Comparison of ENCODE assay signal across 22 cellular contexts in the genomic region with DNA sequence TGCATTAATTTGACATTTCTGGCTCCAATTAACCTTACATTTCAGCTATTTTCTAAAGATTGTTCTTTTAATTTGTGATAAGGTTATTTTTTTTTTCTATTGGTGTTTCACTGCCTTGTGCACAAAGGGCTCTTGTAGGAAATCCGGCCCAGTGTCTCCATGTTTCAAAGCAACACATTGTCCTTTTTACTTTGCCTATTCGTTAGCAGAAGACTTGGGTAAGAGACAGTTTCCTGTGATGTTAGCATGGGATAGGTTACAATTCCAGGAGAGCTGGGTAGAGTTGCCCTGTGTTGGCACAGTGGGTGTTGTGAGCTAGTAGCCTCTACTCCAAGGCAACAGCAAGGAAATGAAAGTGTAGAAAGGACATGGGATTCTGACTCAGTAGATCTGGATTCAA.
DNase-seq lines count a peak whose midpoint lies in the region; ATAC-seq and TF ChIP-seq lines count a peak whose summit lies in the region.
"Had no signal": no experiment of that assay in that cellular context is flagged by ENCODE, and none has a peak within 500 bp of the region (broad histone marks: within the 10 kb centered on the region; RNA-seq: fewer than 3 reads in every experiment).

No MANE protein-coding gene starts in this region.

- H3K4me1 Mint-ChIP-seq in GM23338 (peaks cover 22% of the 10 kb centered on the region), CD14-positive monocyte (no peaks in the 10 kb centered on the region)

- no peak overlapping the region for H3K4me2 ChIP-seq in GM23338
- H3K4me2 ChIP-seq: BLaER1 had no signal

- H3K79me2 ChIP-seq in GM23338 (replicated peaks; ENCODE audit: insufficient read depth), result no peaks in the 10 kb centered on the region

- peak overlapping the region; percentile 18; the same call in 1 of the 2 replicates for H2AFZ ChIP-seq in GM23338

- intact Hi-C loops in CD14-positive monocyte (cut with micrococcal nuclease), result no loop called here

- H3K36me3 Mint-ChIP-seq in GM23338 (ENCODE audit: low read depth) (no peaks in the 10 kb centered on the region), CD14-positive monocyte (no peaks in the 10 kb centered on the region)
- H3K36me3 Mint-ChIP-seq: CD8-positive, alpha-beta T cell had no signal

- peaks cover 10% of the 10 kb centered on the region for H3K27me3 Mint-ChIP-seq in GM23338 (ENCODE audit: insufficient read depth, low read depth, poor library complexity)
- H3K27me3 Mint-ChIP-seq in CD14-positive monocyte (ENCODE audit: low read depth in 3 of 3), result peaks cover 5 to 11% (median 9%) of the 10 kb centered on the region in 3 donors

- H3K9me3 Mint-ChIP-seq in GM23338 (no peaks in the 10 kb centered on the region), CD14-positive monocyte (peaks cover 0 to 3% (median 0%) of the 10 kb centered on the region in 7 donors)
- H3K9me3 Mint-ChIP-seq: CD4-positive, alpha-beta T cell; CD8-positive, alpha-beta T cell had no signal

- ATAC-seq in GM23338 (no peak), GM21515 (IDR thresholded peaks at IDR 0.05; ENCODE audit: unreplicated experiment) (no peak)
- ATAC-seq: CD8-positive, alpha-beta T cell; GM12878 had no signal

- H4K20me1 ChIP-seq in GM23338 (replicated peaks; ENCODE audit: insufficient read depth), result no peaks in the 10 kb centered on the region
- H4K20me1 ChIP-seq: BLaER1 had no signal

- no peaks in the 10 kb centered on the region for H3K27me3 ChIP-seq in GM23338 (ENCODE audit: insufficient read depth)
- H3K27me3 ChIP-seq: BLaER1 had no signal

- DNase-seq in GM23338 (ENCODE audit: low spot score), result no peak
- DNase-seq in coronary artery (ENCODE audit: low spot score), result peak; percentile 3
- DNase-seq in foreskin melanocyte, result peak; percentile 36
- no peak for DNase-seq in CD14-positive monocyte (ENCODE audit: low spot score)
- no peak for DNase-seq in OCI-M1 (lab: John Stamatoyannopoulos, UW)
- DNase-seq: 8988T; ACHN; BE2C; C1 segment of cervical spinal cord; CD4-positive, alpha-beta T cell; CD8-positive, alpha-beta T cell; COR-L47; DMS 273 treated with DMSO at 0.1 percent for 48 hours; DMS153; DMS53; DMS79; DND-41; EL; GDM1 had no signal

- no peaks in the 10 kb centered on the region for H3K9me2 ChIP-seq in GM23338 (ENCODE audit: insufficient read depth)

- no peaks in the 10 kb centered on the region for H3K36me3 ChIP-seq in GM23338 (ENCODE audit: insufficient read depth)
- H3K36me3 ChIP-seq: BE2C, BLaER1 had no signal

- peaks cover 7% of the 10 kb centered on the region for H3K4me1 ChIP-seq in GM23338 (ENCODE audit: insufficient read depth)
- H3K4me1 ChIP-seq: BE2C, BLaER1 had no signal

- H3F3A ChIP-seq in GM23338 (replicated peaks; ENCODE audit: low read depth), result no peaks in the 10 kb centered on the region

- H3K27ac Mint-ChIP-seq in GM23338 (no peak overlapping the region), CD14-positive monocyte (no peak overlapping the region)
- H3K27ac Mint-ChIP-seq: CD4-positive, alpha-beta T cell; CD8-positive, alpha-beta T cell had no signal

- H3K4me3 Mint-ChIP-seq in GM23338 (no peak overlapping the region), CD14-positive monocyte (no peak overlapping the region)
- H3K4me3 Mint-ChIP-seq: CD4-positive, alpha-beta T cell; CD8-positive, alpha-beta T cell had no signal

- H3K27ac ChIP-seq in GM23338 (ENCODE audit: low read depth) (no peak overlapping the region), coronary artery (no peak overlapping the region)
- H3K27ac ChIP-seq: BLaER1 had no signal

- TF ChIP-seq CTCF in GM23338 (conservative IDR thresholded peaks at IDR 0.05; ENCODE audit: low read depth in 2 of 2), result no peak
- no peak for TF ChIP-seq CTCF in coronary artery (IDR thresholded peaks at IDR 0.05)
- TF ChIP-seq CTCF in CD14-positive monocyte (IDR thresholded peaks at IDR 0.05), result no peak

- H3K4me3 ChIP-seq in GM23338, result no peak overlapping the region
- no peak overlapping the region for H3K4me3 ChIP-seq in coronary artery
- H3K4me3 ChIP-seq: BLaER1, GM12878 had no signal

TF ChIP-seq in GM23338, 12 proteins besides CTCF, POLR2A, EP300 and RAD21:
- TF ChIP-seq NANOG (IDR thresholded peaks at IDR 0.05; ENCODE audit: borderline replicate concordance), result no peak
- no peak for TF ChIP-seq EZH2phosphoT487 (IDR thresholded peaks at IDR 0.05; ENCODE audit: unreplicated experiment)
- TF ChIP-seq POLR2AphosphoS5 (IDR thresholded peaks at IDR 0.05; ENCODE audit: low read depth), result no peak
- TF ChIP-seq ZNF331 (CRISPR knock-in tag; IDR thresholded peaks at IDR 0.05; ENCODE audit: low read depth), result no peak
- TF ChIP-seq, protein P1, sequence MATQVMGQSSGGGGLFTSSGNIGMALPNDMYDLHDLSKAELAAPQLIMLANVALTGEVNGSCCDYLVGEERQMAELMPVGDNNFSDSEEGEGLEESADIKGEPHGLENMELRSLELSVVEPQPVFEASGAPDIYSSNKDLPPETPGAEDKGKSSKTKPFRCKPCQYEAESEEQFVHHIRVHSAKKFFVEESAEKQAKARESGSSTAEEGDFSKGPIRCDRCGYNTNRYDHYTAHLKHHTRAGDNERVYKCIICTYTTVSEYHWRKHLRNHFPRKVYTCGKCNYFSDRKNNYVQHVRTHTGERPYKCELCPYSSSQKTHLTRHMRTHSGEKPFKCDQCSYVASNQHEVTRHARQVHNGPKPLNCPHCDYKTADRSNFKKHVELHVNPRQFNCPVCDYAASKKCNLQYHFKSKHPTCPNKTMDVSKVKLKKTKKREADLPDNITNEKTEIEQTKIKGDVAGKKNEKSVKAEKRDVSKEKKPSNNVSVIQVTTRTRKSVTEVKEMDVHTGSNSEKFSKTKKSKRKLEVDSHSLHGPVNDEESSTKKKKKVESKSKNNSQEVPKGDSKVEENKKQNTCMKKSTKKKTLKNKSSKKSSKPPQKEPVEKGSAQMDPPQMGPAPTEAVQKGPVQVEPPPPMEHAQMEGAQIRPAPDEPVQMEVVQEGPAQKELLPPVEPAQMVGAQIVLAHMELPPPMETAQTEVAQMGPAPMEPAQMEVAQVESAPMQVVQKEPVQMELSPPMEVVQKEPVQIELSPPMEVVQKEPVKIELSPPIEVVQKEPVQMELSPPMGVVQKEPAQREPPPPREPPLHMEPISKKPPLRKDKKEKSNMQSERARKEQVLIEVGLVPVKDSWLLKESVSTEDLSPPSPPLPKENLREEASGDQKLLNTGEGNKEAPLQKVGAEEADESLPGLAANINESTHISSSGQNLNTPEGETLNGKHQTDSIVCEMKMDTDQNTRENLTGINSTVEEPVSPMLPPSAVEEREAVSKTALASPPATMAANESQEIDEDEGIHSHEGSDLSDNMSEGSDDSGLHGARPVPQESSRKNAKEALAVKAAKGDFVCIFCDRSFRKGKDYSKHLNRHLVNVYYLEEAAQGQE (IDR thresholded peaks at IDR 0.05; ENCODE audit: unreplicated experiment), result no peak
- TF ChIP-seq CREB1 (CRISPR knock-in tag; IDR thresholded peaks at IDR 0.05; ENCODE audit: low read depth), result no peak
- TF ChIP-seq ZNF114 (CRISPR knock-in tag; IDR thresholded peaks at IDR 0.05), result no peak

Comparison
In these comparisons a context has a peak if more than half of its experiments do, and no peak if none do; other contexts are left out.
1. DNase-seq: peak in coronary artery (single experiment) and foreskin melanocyte (single experiment); none in GM23338 (single experiment), CD14-positive monocyte (single experiment) and OCI-M1 (single experiment).